In the genomic region with DNA sequence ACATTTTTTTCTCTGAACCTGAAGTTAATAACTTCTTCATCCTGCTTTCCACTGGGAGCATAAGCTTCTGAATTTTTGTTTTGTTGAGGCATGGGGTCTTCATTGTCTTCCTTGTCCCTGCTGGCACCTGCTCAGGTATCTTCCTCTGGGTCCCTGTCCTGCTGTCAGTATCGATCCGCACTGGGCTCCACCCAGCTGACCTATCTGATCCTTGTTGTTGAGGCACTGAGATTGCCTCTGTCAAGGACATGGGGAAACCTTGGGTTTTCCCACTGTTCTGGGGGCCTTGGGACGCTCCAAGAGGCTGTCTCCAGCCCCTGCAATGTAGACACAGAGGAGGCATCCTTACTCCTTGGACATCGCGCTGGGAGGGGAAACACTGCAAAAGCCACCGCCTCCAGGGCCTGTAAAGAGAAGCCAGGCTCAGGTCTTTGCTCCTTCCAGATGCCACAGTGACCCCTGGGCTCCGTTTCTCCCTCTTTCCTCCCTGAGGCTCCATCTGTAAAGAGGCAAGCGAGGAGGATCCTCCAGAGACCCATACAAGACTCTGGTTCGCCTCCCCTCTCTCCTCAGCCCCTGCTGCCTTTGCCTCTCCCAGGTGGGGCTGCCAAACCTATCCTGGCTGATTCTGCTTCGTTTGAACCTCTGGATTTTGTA, we compare ENCODE assay signal across 19 cellular contexts. TPM values are rescaled to one million over a fixed set of nuclear protein-coding genes. Genes with fewer than 3 reads are reported as not detected.
DNase-seq lines count a peak whose midpoint lies in the region; ATAC-seq, FAIRE-seq and TF ChIP-seq lines count a peak whose summit lies in the region.
"Had no signal": no experiment of that assay in that cellular context is flagged by ENCODE, and none has a peak within 500 bp of the region (broad histone marks: within the 10 kb centered on the region; RNA-seq: fewer than 3 reads in every experiment).

No MANE protein-coding gene starts in this region.

- FAIRE-seq in H1 (lab: Jason Lieb, UNC), result no peak
- FAIRE-seq: HTR-8/SVneo, RCC 7860 had no signal

- H3K18ac ChIP-seq in H1 (ENCODE audit: extremely low read depth, low read length), result no peak overlapping the region
- peak overlapping the region; percentile 8 for H3K18ac ChIP-seq in trophoblast cell (ENCODE audit: low read length)

- H4K12ac ChIP-seq in trophoblast cell (ENCODE audit: low read depth, low read length), result no peak overlapping the region

- H3K23me2 ChIP-seq in H1 (ENCODE audit: low read depth, low read length), result no peaks in the 10 kb centered on the region

- no peak overlapping the region for H4K5ac ChIP-seq in H1 (ENCODE audit: insufficient read length, low read depth, low read length)

- no peak for TF ChIP-seq POLR2A in H1 (IDR thresholded peaks at IDR 0.05; ENCODE audit: control extremely low read depth in 1 of 2, low read depth in 2 of 2, low read length in 2 of 2)
- TF ChIP-seq POLR2A in right lobe of liver (IDR thresholded peaks at IDR 0.05), result no peak

- no peak overlapping the region for H2BK20ac ChIP-seq in H1 (ENCODE audit: low read length)

- no peaks in the 10 kb centered on the region for H3K36me3 ChIP-seq in H1 (ENCODE audit: control insufficient read depth in 2 of 4, insufficient read depth in 4 of 4, low read length in 3 of 4)
- H3K36me3 ChIP-seq in right lobe of liver, result no peaks in the 10 kb centered on the region
- H3K36me3 ChIP-seq in trophoblast cell (ENCODE audit: control insufficient read depth in 1 of 2, insufficient read depth in 2 of 2, low read length in 2 of 2), result no peaks in the 10 kb centered on the region
- H3K36me3 ChIP-seq: HAP-1, MG63 had no signal

- TF ChIP-seq RAD21 in H1 (IDR thresholded peaks at IDR 0.05 in 1 of 2, conservative IDR thresholded peaks at IDR 0.05 in 1 of 2; ENCODE audit: low read depth in 2 of 2, low read length in 2 of 2), result no peak

- TF ChIP-seq CTCF in H1 (IDR thresholded peaks at IDR 0.05; ENCODE audit: control extremely low read depth in 1 of 3, insufficient read depth in 1 of 3, low read depth in 1 of 3, low read length in 3 of 3) (no peak), right lobe of liver (IDR thresholded peaks at IDR 0.05) (no peak)

- H2AK5ac ChIP-seq in H1 (ENCODE audit: low read depth, low read length) (no peak overlapping the region), trophoblast cell (ENCODE audit: low read length) (peak overlapping the region; percentile 39)

- no peaks in the 10 kb centered on the region for H4K20me1 ChIP-seq in H1 (replicated peaks in 1 of 2; ENCODE audit: control insufficient read depth in 1 of 2, insufficient read depth in 2 of 2, low read length in 2 of 2)

- peak overlapping the region; percentile 14; the same call in 1 of the 2 replicates for H2AFZ ChIP-seq in H1 (ENCODE audit: low read length)
- H2AFZ ChIP-seq in trophoblast cell (ENCODE audit: insufficient read depth, low read length, poor library complexity), result peak overlapping the region; percentile 39

- CTCF ChIA-PET in H1 (lab: Charles Lee; ENCODE audit: partially characterized antibody), result interaction anchor here (1.1 to 1.6 kb wide), 3 partner anchors 8 to 48 kb away, joined by 3 to 7 read pairs (median 4); a partner anchor contains a TSS

- 85% methylated on average over 10 of the region's 10 CpGs; no CpG with 5 or more reads in 1 of the 2 experiments for WGBS in H1 (ENCODE audit: extremely low coverage in 1 of 2, insufficient coverage in 1 of 2, insufficient read length in 1 of 2, insufficient replicate concordance in 2 of 2, low coverage in 1 of 2, low lambda C conversion rate in 2 of 2, missing lambda C conversion rate in 1 of 2), 2 experiments
- 71% methylated on average over 7 of the region's 10 CpGs for WGBS in right lobe of liver (ENCODE audit: insufficient coverage, low coverage, low lambda C conversion rate, missing lambda C conversion rate)
- WGBS in trophoblast cell (ENCODE audit: extremely low coverage, insufficient coverage, insufficient read length), result no CpG with 5 or more reads among the region's 10 CpGs

- H3K4ac ChIP-seq in H1 (replicated peaks; ENCODE audit: insufficient read length, low read depth, low read length) (no peak overlapping the region), trophoblast cell (ENCODE audit: low read depth, low read length) (no peak overlapping the region)

- no peak overlapping the region for H3K23ac ChIP-seq in H1 (ENCODE audit: insufficient read length)
- H3K23ac ChIP-seq in trophoblast cell (ENCODE audit: low read length), result no peak overlapping the region

- H4K8ac ChIP-seq in H1 (ENCODE audit: extremely low read depth, insufficient read depth, low read length), result no peak overlapping the region
- H4K8ac ChIP-seq in trophoblast cell (ENCODE audit: low read depth, low read length), result peak overlapping the region; percentile 7

- POLR2A ChIA-PET in H1 (lab: Charles Lee; ENCODE audit: partially characterized antibody), result no interaction called here

- H3K27me3 ChIP-seq in H1 (replicated peaks in 1 of 4; ENCODE audit: control insufficient read depth in 3 of 4, extremely low read depth in 1 of 4, insufficient read depth in 3 of 4, low read length in 3 of 4) (no peaks in the 10 kb centered on the region), right lobe of liver (no peaks in the 10 kb centered on the region), trophoblast cell (ENCODE audit: insufficient read depth, low read length) (no peaks in the 10 kb centered on the region)
- H3K27me3 ChIP-seq: MG63 had no signal

- H3K79me1 ChIP-seq in H1 (ENCODE audit: low read depth, low read length) (no peaks in the 10 kb centered on the region), trophoblast cell (ENCODE audit: low read length) (peaks cover 3% of the 10 kb centered on the region)

- H2BK120ac ChIP-seq in H1 (replicated peaks; ENCODE audit: low read depth, low read length) (no peak overlapping the region), trophoblast cell (ENCODE audit: insufficient read depth, low read length, poor library complexity) (peak overlapping the region; percentile 58)

- TF ChIP-seq EP300 in H1 (IDR thresholded peaks at IDR 0.05; ENCODE audit: borderline replicate concordance in 1 of 2, low read depth in 2 of 2, low read length in 2 of 2), result no peak

- H3K27ac ChIP-seq in H1 (ENCODE audit: low read depth, low read length) (no peak overlapping the region), right lobe of liver (no peak overlapping the region), trophoblast cell (ENCODE audit: low read depth, low read length) (no peak overlapping the region)
- H3K27ac ChIP-seq: 22Rv1 had no signal

- no peak overlapping the region for H3K56ac ChIP-seq in H1 (replicated peaks; ENCODE audit: insufficient read length, low read depth, low read length)

- no peak overlapping the region for H3K4me3 ChIP-seq in H1 (ENCODE audit: extremely low read depth in 1 of 4, insufficient read depth in 2 of 4, low read depth in 3 of 4, low read length in 4 of 4)
- no peak overlapping the region for H3K4me3 ChIP-seq in right lobe of liver
- H3K4me3 ChIP-seq in trophoblast cell (ENCODE audit: low read depth, low read length), result no peak overlapping the region
- H3K4me3 ChIP-seq: HAP-1, MG63 had no signal

- H3K4me2 ChIP-seq in H1 (ENCODE audit: insufficient read depth in 1 of 2, low read depth in 2 of 2, low read length in 2 of 2), result no peak overlapping the region
- no peak overlapping the region for H3K4me2 ChIP-seq in trophoblast cell (ENCODE audit: low read length)

- no peak overlapping the region for H2BK15ac ChIP-seq in H1 (ENCODE audit: low read length)

- H2BK5ac ChIP-seq in H1 (ENCODE audit: low read depth, low read length) (no peak overlapping the region), trophoblast cell (ENCODE audit: low read depth, low read length, poor library complexity) (no peak overlapping the region)

- DNase-seq in NCI-H146 (lab: John Stamatoyannopoulos, UW), result peak; percentile 46
- no peak for DNase-seq in NCI-H146 treated with DMSO at 0.1 percent for 48 hours (lab: John Stamatoyannopoulos, UW; ENCODE audit: unreplicated experiment)
- no peak for DNase-seq in H1 (ENCODE audit: low read depth in 1 of 2, low spot score in 2 of 2)
- peak in 1 of 3 donors; percentile 29 for DNase-seq in right lobe of liver
- no peak for DNase-seq in trophoblast cell
- no peak for DNase-seq in stimulated activated naive CD4-positive, alpha-beta T cell treated with Interleukin-2 at 50 U/mL for 16 hours (lab: John Stamatoyannopoulos, UW)
- no peak for DNase-seq in AG08396 (ENCODE audit: low spot score)
- DNase-seq: DMS79 treated with DMSO at 0.1 percent for 48 hours, Kasumi-1, MG63, NCI-H1048, NCI-H1436 treated with DMSO at 0.1 percent for 48 hours had no signal

- no peak overlapping the region for H2BK12ac ChIP-seq in H1 (ENCODE audit: low read depth, low read length)
- H2BK12ac ChIP-seq in trophoblast cell (ENCODE audit: low read length), result peak overlapping the region; percentile 32

- H3K79me2 ChIP-seq in H1 (ENCODE audit: control insufficient read depth in 1 of 2, insufficient read depth in 2 of 2, low read length in 2 of 2) (no peaks in the 10 kb centered on the region), trophoblast cell (ENCODE audit: control insufficient read depth, insufficient read depth, low read length, poor library complexity) (no peaks in the 10 kb centered on the region)

- H4K91ac ChIP-seq in H1 (replicated peaks; ENCODE audit: insufficient read length, low read length), result no peak overlapping the region
- H4K91ac ChIP-seq in trophoblast cell (ENCODE audit: low read depth, low read length), result peak overlapping the region; percentile 4

- H3K9ac ChIP-seq in H1 (replicated peaks in 1 of 4; ENCODE audit: extremely low read depth in 1 of 4, low read depth in 3 of 4, low read length in 3 of 4) (no peak overlapping the region), trophoblast cell (ENCODE audit: low read length) (no peak overlapping the region)

- H3K9me3 ChIP-seq in H1 (ENCODE audit: insufficient read depth in 2 of 2, low read depth in 1 of 2, low read length in 1 of 2) (no peaks in the 10 kb centered on the region), right lobe of liver (no peaks in the 10 kb centered on the region), trophoblast cell (ENCODE audit: insufficient read depth, low read depth, low read length) (no peaks in the 10 kb centered on the region)
- H3K9me3 ChIP-seq: HAP-1, MG63 had no signal

- no peak overlapping the region for H3K14ac ChIP-seq in H1 (ENCODE audit: insufficient read length)
- H3K14ac ChIP-seq in trophoblast cell (ENCODE audit: low read length), result peak overlapping the region; percentile 34

- intact Hi-C loops in right lobe of liver (cut with DNase I), result no loop called here

- ATAC-seq in right lobe of liver, result peak; percentile 52 to 68 (median 60)
- no peak for ATAC-seq in HG03565 (IDR thresholded peaks at IDR 0.05; ENCODE audit: unreplicated experiment)
- ATAC-seq: Right ventricle myocardium inferior had no signal

- H3K4me1 ChIP-seq in H1 (replicated peaks in 1 of 4; ENCODE audit: control insufficient read depth in 3 of 4, insufficient read depth in 4 of 4, low read length in 3 of 4), result peaks cover 0 to 3% (median 1%) of the 10 kb centered on the region in 4 experiments; a peak in 3 of 7 replicates
- H3K4me1 ChIP-seq in right lobe of liver, result peaks cover 0 to 38% (median 8%) of the 10 kb centered on the region in 4 donors
- peaks cover 13 to 15% of the 10 kb centered on the region in 2 experiments for H3K4me1 ChIP-seq in trophoblast cell (ENCODE audit: control insufficient read depth in 1 of 2, insufficient read depth in 2 of 2, low read length in 2 of 2)

RNA-seq across cellular contexts. Expression of a gene that starts 8.6 kb away (rescaled TPM):
- total RNA-seq in H1 (2021; fragmentation: NEBNext Ultra II Directional; extraction: Animal tissue kit (Norgen Biotek cat#: 25700)), result 108 and 121 TPM in 2 replicates
- polyA plus RNA-seq in H1 (2011; rRNA removed), result 122 and 138 TPM in 2 replicates
- 125 TPM for polyA plus RNA-seq in H1 (2011; cell fraction: cytosol; rRNA removed)
- 169 TPM for polyA plus RNA-seq in H1 (2011; cell fraction: nucleus; rRNA removed)
- 66.5 to 88.5 TPM (median 83.3 TPM) in 4 replicates for polyA plus RNA-seq in H1 (2012, experiment 1 of 2)
- 21.5 TPM for polyA plus RNA-seq in H1 (2012, experiment 2 of 2)
- polyA plus RNA-seq in H1 (2013, experiment 1 of 2), result 74.2 TPM
- polyA plus RNA-seq in H1 (2013, experiment 2 of 2), result 74.1 TPM
- 181 and 254 TPM in 2 replicates for polyA minus RNA-seq in H1 (2011; rRNA and poly(A)+ RNA removed)
- polyA minus RNA-seq in H1 (2011; cell fraction: cytosol; rRNA and poly(A)+ RNA removed), result 83.7 TPM
- 129 TPM for polyA minus RNA-seq in H1 (2011; cell fraction: nucleus; rRNA and poly(A)+ RNA removed)
- total RNA-seq in right lobe of liver, result 10 to 100 TPM; 23.9 to 36.5 (median 29.5) TPM
- polyA plus RNA-seq in trophoblast cell (2013), result 91.2 and 98.7 TPM in 2 replicates
- polyA plus RNA-seq: IgD-negative memory B cell had no signal
